In the genomic region with DNA sequence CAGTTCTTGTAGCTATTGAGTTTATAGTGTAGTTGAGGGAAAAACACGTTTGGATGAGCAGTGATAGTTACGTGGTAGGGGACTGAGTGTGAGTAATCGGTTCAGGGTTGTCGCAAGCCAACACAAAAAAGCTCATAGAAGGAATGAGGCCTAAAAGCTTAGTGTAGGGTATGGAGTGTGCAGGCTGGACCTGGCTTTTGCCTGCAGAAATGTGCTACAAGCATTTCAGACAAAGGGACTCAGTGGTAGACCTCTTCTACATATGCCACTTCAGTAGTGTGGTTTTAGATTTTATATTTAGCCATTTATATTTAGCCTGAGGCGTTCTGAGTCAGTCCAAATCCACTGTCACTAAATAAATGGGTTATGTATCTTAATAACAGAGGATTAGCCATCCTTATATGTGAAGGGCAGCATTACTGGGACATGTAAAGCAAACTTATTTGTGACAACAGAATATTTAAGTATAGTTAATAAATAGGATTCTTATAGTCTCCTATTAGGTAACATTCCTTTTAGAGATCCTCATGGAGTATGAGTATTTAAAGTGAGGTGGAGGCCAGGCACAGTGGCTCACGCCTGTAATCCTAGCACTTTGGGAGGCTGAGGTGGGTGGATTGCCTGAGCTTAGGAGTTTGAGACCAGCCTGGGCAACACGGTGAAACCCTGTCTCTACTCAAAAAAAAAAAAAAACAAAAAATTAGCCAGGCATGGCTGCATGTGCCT, we compare ENCODE assay signal across 1 cellular context.
TF ChIP-seq lines count a peak whose summit lies in the region.

No MANE protein-coding gene starts in this region.

TF ChIP-seq in WTC11, 78 proteins besides CTCF, POLR2A, EP300 and RAD21 (continued from another document):
- TF ChIP-seq E2F4 (CRISPR knock-in tag; IDR thresholded peaks at IDR 0.05; ENCODE audit: borderline replicate concordance, low read depth) (no peak), TP53 (CRISPR knock-in tag; IDR thresholded peaks at IDR 0.05) (no peak), FOXP4 (CRISPR knock-in tag; IDR thresholded peaks at IDR 0.05) (no peak), SMAD4 (CRISPR knock-in tag; IDR thresholded peaks at IDR 0.05) (no peak), NFATC4 (CRISPR knock-in tag; IDR thresholded peaks at IDR 0.05) (no peak), GABPB1 (CRISPR knock-in tag; IDR thresholded peaks at IDR 0.05) (no peak), RORB (CRISPR knock-in tag; IDR thresholded peaks at IDR 0.05) (no peak)
- TF ChIP-seq, protein P1, sequence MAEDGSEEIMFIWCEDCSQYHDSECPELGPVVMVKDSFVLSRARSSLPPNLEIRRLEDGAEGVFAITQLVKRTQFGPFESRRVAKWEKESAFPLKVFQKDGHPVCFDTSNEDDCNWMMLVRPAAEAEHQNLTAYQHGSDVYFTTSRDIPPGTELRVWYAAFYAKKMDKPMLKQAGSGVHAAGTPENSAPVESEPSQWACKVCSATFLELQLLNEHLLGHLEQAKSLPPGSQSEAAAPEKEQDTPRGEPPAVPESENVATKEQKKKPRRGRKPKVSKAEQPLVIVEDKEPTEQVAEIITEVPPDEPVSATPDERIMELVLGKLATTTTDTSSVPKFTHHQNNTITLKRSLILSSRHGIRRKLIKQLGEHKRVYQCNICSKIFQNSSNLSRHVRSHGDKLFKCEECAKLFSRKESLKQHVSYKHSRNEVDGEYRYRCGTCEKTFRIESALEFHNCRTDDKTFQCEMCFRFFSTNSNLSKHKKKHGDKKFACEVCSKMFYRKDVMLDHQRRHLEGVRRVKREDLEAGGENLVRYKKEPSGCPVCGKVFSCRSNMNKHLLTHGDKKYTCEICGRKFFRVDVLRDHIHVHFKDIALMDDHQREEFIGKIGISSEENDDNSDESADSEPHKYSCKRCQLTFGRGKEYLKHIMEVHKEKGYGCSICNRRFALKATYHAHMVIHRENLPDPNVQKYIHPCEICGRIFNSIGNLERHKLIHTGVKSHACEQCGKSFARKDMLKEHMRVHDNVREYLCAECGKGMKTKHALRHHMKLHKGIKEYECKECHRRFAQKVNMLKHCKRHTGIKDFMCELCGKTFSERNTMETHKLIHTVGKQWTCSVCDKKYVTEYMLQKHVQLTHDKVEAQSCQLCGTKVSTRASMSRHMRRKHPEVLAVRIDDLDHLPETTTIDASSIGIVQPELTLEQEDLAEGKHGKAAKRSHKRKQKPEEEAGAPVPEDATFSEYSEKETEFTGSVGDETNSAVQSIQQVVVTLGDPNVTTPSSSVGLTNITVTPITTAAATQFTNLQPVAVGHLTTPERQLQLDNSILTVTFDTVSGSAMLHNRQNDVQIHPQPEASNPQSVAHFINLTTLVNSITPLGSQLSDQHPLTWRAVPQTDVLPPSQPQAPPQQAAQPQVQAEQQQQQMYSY (CRISPR knock-in tag; IDR thresholded peaks at IDR 0.05), result no peak
- TF ChIP-seq, protein P2, sequence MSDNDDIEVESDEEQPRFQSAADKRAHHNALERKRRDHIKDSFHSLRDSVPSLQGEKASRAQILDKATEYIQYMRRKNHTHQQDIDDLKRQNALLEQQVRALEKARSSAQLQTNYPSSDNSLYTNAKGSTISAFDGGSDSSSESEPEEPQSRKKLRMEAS (CRISPR knock-in tag; IDR thresholded peaks at IDR 0.05), result no peak
- TF ChIP-seq, protein P3, sequence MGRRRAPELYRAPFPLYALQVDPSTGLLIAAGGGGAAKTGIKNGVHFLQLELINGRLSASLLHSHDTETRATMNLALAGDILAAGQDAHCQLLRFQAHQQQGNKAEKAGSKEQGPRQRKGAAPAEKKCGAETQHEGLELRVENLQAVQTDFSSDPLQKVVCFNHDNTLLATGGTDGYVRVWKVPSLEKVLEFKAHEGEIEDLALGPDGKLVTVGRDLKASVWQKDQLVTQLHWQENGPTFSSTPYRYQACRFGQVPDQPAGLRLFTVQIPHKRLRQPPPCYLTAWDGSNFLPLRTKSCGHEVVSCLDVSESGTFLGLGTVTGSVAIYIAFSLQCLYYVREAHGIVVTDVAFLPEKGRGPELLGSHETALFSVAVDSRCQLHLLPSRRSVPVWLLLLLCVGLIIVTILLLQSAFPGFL (CRISPR knock-in tag; IDR thresholded peaks at IDR 0.05; ENCODE audit: borderline replicate concordance), result no peak
- TF ChIP-seq, protein P4, sequence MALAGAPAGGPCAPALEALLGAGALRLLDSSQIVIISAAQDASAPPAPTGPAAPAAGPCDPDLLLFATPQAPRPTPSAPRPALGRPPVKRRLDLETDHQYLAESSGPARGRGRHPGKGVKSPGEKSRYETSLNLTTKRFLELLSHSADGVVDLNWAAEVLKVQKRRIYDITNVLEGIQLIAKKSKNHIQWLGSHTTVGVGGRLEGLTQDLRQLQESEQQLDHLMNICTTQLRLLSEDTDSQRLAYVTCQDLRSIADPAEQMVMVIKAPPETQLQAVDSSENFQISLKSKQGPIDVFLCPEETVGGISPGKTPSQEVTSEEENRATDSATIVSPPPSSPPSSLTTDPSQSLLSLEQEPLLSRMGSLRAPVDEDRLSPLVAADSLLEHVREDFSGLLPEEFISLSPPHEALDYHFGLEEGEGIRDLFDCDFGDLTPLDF (CRISPR knock-in tag; IDR thresholded peaks at IDR 0.05), result no peak
